In the genomic region with DNA sequence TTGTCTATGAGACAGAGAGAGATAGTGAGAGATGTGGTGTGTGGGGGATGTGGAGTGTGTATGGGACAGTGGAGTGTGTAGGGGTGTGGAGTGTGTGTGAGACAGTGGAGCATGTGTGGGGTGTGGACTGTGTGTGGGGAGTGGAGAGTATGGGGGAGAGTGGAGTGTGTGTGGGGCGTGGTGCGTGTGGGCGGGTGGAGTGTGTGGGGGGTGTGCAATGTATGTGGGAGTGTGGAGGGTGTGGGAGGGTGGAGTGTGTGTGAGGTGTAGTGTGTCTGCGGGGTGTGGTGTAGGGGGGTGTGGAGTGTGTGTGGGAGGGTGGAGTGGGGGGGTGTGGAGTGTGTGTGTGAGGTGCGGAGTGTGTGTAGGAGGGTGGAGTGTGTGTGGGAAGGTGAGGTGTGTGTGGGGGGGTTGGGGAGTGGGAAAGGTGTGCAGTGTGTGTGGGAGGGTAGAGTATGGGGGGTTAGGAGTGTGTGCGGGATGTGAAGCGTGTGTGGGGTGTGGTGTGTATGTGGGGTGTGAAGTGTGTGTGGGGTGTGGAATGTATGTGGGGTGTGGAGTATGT, we compare ENCODE assay signal across 17 cellular contexts.
A peak's percentile ranks its signal among the peaks of the same experiment; 100 is the strongest.
DNase-seq lines count a peak whose midpoint lies in the region; ATAC-seq and TF ChIP-seq lines count a peak whose summit lies in the region.
"Had no signal": no experiment of that assay in that cellular context is flagged by ENCODE, and none has a peak within 500 bp of the region (broad histone marks: within the 10 kb centered on the region; RNA-seq: fewer than 3 reads in every experiment).

No MANE protein-coding gene starts in this region.

- no peaks in the 10 kb centered on the region for H3K27me3 ChIP-seq in endodermal cell (ENCODE audit: control insufficient read depth, insufficient read depth, low read length, poor library complexity, severe bottlenecking)
- H3K27me3 ChIP-seq: BE2C had no signal

- CTCF ChIA-PET in HEK293 (lab: Yijun Ruan, JAX): no interaction called here

- H3K27ac ChIP-seq in HEK293 (ENCODE audit: extremely low read depth, low read depth, low read length) (no peak overlapping the region), endodermal cell (ENCODE audit: low read depth, low read length) (no peak overlapping the region)
- H3K27ac ChIP-seq: HL-60 had no signal

- WGBS in endodermal cell (ENCODE audit: insufficient coverage in 1 of 2, insufficient read length in 1 of 2), 2 experiments: 100% methylated on average over 5 to 7 of the region's 7 CpGs

- peaks cover 17% of the 10 kb centered on the region for H3K9me3 Mint-ChIP-seq in activated T-helper 2 cell treated with anti-CD3 and anti-CD28 coated beads, Interferon-gamma antibody, Interleukin-2, Interleukin-4, amounts not matched to agents 10 μg/mL and 5 μg/mL and 100 μg/mL, durations not matched to agents 14 hours and 24 hours and 36 hours
- peaks cover 26% of the 10 kb centered on the region for H3K9me3 Mint-ChIP-seq in stimulated activated memory B cell treated with anti-CD40 and anti-IgM and Interleukin-4, amounts not matched to agents 10 μg/mL and 1 μg/mL and 100 μg/mL, for 72 hours
- H3K9me3 Mint-ChIP-seq in endodermal cell: no peaks in the 10 kb centered on the region
- peaks cover 6% of the 10 kb centered on the region for H3K9me3 Mint-ChIP-seq in glutamatergic neuron (ENCODE audit: unreplicated experiment)

- no peak overlapping the region for H3K9ac ChIP-seq in endodermal cell (ENCODE audit: extremely low read depth, low read length, poor library complexity, severe bottlenecking)

- DNase-seq in activated T-helper 2 cell treated with anti-CD3 and anti-CD28 coated beads, Interferon-gamma antibody, Interleukin-2, Interleukin-4, amounts not matched to agents 10 μg/mL and 5 μg/mL and 100 μg/mL, durations not matched to agents 14 hours and 24 hours and 36 hours (ENCODE audit: low spot score): no peak
- DNase-seq in mucosa of descending colon (no peak), endodermal cell (no peak), glutamatergic neuron (no peak)
- DNase-seq: ACHN; BE2C; C1 segment of cervical spinal cord; CD4-positive, CD25-positive, alpha-beta regulatory T cell; CD8-positive, alpha-beta memory T cell; COR-L47; H7 had no signal

- H3K4me3 ChIP-seq in HEK293 (ENCODE audit: low read depth, low read length): no peak overlapping the region
- no peak overlapping the region for H3K4me3 ChIP-seq in mucosa of descending colon
- no peak overlapping the region for H3K4me3 ChIP-seq in endodermal cell (ENCODE audit: low read length)
- H3K4me3 ChIP-seq: GM23338, K562 had no signal

- intact Hi-C loops in activated T-helper 2 cell treated with anti-CD3 and anti-CD28 coated beads, Interferon-gamma antibody, Interleukin-2, Interleukin-4, amounts not matched to agents 10 μg/mL and 5 μg/mL and 100 μg/mL, durations not matched to agents 14 hours and 24 hours and 36 hours (cut with micrococcal nuclease): no loop called here
- intact Hi-C loops in mucosa of descending colon (cut with DNase I, micrococcal nuclease): no loop called here

- no peaks in the 10 kb centered on the region for H3K4me1 Mint-ChIP-seq in activated T-helper 2 cell treated with anti-CD3 and anti-CD28 coated beads, Interferon-gamma antibody, Interleukin-2, Interleukin-4, amounts not matched to agents 10 μg/mL and 5 μg/mL and 100 μg/mL, durations not matched to agents 14 hours and 24 hours and 36 hours (ENCODE audit: low read depth)
- peaks cover 6% of the 10 kb centered on the region for H3K4me1 Mint-ChIP-seq in stimulated activated memory B cell treated with anti-CD40 and anti-IgM and Interleukin-4, amounts not matched to agents 10 μg/mL and 1 μg/mL and 100 μg/mL, for 72 hours
- H3K4me1 Mint-ChIP-seq in endodermal cell (no peaks in the 10 kb centered on the region), glutamatergic neuron (ENCODE audit: low read depth, unreplicated experiment) (peaks cover 5% of the 10 kb centered on the region)
- H3K4me1 Mint-ChIP-seq: CD4-positive, CD25-positive, alpha-beta regulatory T cell; CD8-positive, alpha-beta memory T cell had no signal

- H3K4me1 ChIP-seq in HEK293 (ENCODE audit: control insufficient read depth, insufficient read depth, low read length) (no peaks in the 10 kb centered on the region), mucosa of descending colon (ENCODE audit: low read depth) (no peaks in the 10 kb centered on the region), endodermal cell (ENCODE audit: control insufficient read depth, insufficient read depth, low read length) (no peaks in the 10 kb centered on the region)

- H3K36me3 ChIP-seq in HEK293 (ENCODE audit: control insufficient read depth in 2 of 2, insufficient read depth in 1 of 2, low read length in 2 of 2) (no peaks in the 10 kb centered on the region), mucosa of descending colon (ENCODE audit: low read depth) (no peaks in the 10 kb centered on the region), endodermal cell (ENCODE audit: control insufficient read depth, insufficient read depth, low read length) (no peaks in the 10 kb centered on the region)
- H3K36me3 ChIP-seq: BE2C had no signal

- no peaks in the 10 kb centered on the region for H3K9me3 ChIP-seq in HEK293 (ENCODE audit: control insufficient read depth, insufficient read depth, low read depth, low read length)
- H3K9me3 ChIP-seq in mucosa of descending colon: no peaks in the 10 kb centered on the region
- H3K9me3 ChIP-seq in endodermal cell (ENCODE audit: control insufficient read depth, low read length): no peaks in the 10 kb centered on the region

- POLR2A ChIA-PET in HEK293 (lab: Yijun Ruan, JAX): no interaction called here

- no peaks in the 10 kb centered on the region for H3K36me3 Mint-ChIP-seq in activated T-helper 2 cell treated with anti-CD3 and anti-CD28 coated beads, Interferon-gamma antibody, Interleukin-2, Interleukin-4, amounts not matched to agents 10 μg/mL and 5 μg/mL and 100 μg/mL, durations not matched to agents 14 hours and 24 hours and 36 hours (ENCODE audit: low read depth)
- no peaks in the 10 kb centered on the region for H3K36me3 Mint-ChIP-seq in stimulated activated memory B cell treated with anti-CD40 and anti-IgM and Interleukin-4, amounts not matched to agents 10 μg/mL and 1 μg/mL and 100 μg/mL, for 72 hours
- H3K36me3 Mint-ChIP-seq in endodermal cell (ENCODE audit: low read depth) (no peaks in the 10 kb centered on the region), glutamatergic neuron (ENCODE audit: unreplicated experiment) (no peaks in the 10 kb centered on the region)
- H3K36me3 Mint-ChIP-seq: CD4-positive, CD25-positive, alpha-beta regulatory T cell had no signal

- H3K27me3 Mint-ChIP-seq in activated T-helper 2 cell treated with anti-CD3 and anti-CD28 coated beads, Interferon-gamma antibody, Interleukin-2, Interleukin-4, amounts not matched to agents 10 μg/mL and 5 μg/mL and 100 μg/mL, durations not matched to agents 14 hours and 24 hours and 36 hours (ENCODE audit: low read depth): no peaks in the 10 kb centered on the region
- H3K27me3 Mint-ChIP-seq in stimulated activated memory B cell treated with anti-CD40 and anti-IgM and Interleukin-4, amounts not matched to agents 10 μg/mL and 1 μg/mL and 100 μg/mL, for 72 hours: peaks cover 20% of the 10 kb centered on the region
- H3K27me3 Mint-ChIP-seq in endodermal cell (ENCODE audit: insufficient read depth): no peaks in the 10 kb centered on the region
- peaks cover 6% of the 10 kb centered on the region for H3K27me3 Mint-ChIP-seq in glutamatergic neuron (ENCODE audit: unreplicated experiment)
- H3K27me3 Mint-ChIP-seq: CD8-positive, alpha-beta memory T cell had no signal

- no peak for TF ChIP-seq CTCF in HEK293 (tag by site-specific recombination; IDR thresholded peaks at IDR 0.05)
- TF ChIP-seq CTCF in mucosa of descending colon (IDR thresholded peaks at IDR 0.05): no peak
- no peak for TF ChIP-seq CTCF in endodermal cell (conservative IDR thresholded peaks at IDR 0.05)
- no peak for TF ChIP-seq CTCF in glutamatergic neuron (IDR thresholded peaks at IDR 0.05; ENCODE audit: partially characterized antibody, unreplicated experiment)

- H3K27ac Mint-ChIP-seq in activated T-helper 2 cell treated with anti-CD3 and anti-CD28 coated beads, Interferon-gamma antibody, Interleukin-2, Interleukin-4, amounts not matched to agents 10 μg/mL and 5 μg/mL and 100 μg/mL, durations not matched to agents 14 hours and 24 hours and 36 hours: peak overlapping the region; percentile 23
- H3K27ac Mint-ChIP-seq in stimulated activated memory B cell treated with anti-CD40 and anti-IgM and Interleukin-4, amounts not matched to agents 10 μg/mL and 1 μg/mL and 100 μg/mL, for 72 hours: peak overlapping the region; percentile 0
- H3K27ac Mint-ChIP-seq in endodermal cell (no peak overlapping the region), glutamatergic neuron (ENCODE audit: unreplicated experiment) (no peak overlapping the region)
- H3K27ac Mint-ChIP-seq: CD4-positive, CD25-positive, alpha-beta regulatory T cell; GM23338 had no signal

- no peak overlapping the region for H3K4me3 Mint-ChIP-seq in activated T-helper 2 cell treated with anti-CD3 and anti-CD28 coated beads, Interferon-gamma antibody, Interleukin-2, Interleukin-4, amounts not matched to agents 10 μg/mL and 5 μg/mL and 100 μg/mL, durations not matched to agents 14 hours and 24 hours and 36 hours (ENCODE audit: low read depth)
- H3K4me3 Mint-ChIP-seq in stimulated activated memory B cell treated with anti-CD40 and anti-IgM and Interleukin-4, amounts not matched to agents 10 μg/mL and 1 μg/mL and 100 μg/mL, for 72 hours: no peak overlapping the region
- H3K4me3 Mint-ChIP-seq in endodermal cell: no peak overlapping the region
- no peak overlapping the region for H3K4me3 Mint-ChIP-seq in glutamatergic neuron (ENCODE audit: unreplicated experiment)
- H3K4me3 Mint-ChIP-seq: CD4-positive, CD25-positive, alpha-beta regulatory T cell; CD8-positive, alpha-beta memory T cell; GM23338 had no signal

- ATAC-seq in mucosa of descending colon: peak; percentile 28
- no peak for ATAC-seq in stimulated activated memory B cell treated with anti-CD40 and anti-IgM and Interleukin-4, amounts not matched to agents 10 μg/mL and 1 μg/mL and 100 μg/mL, for 72 hours
- ATAC-seq in SK-N-SH treated with all-trans-retinoic acid at 6 μM for 48 hours: no peak
- ATAC-seq: GM23338, K562 had no signal

TF ChIP-seq in HEK293, 187 proteins besides CTCF, POLR2A, EP300 and RAD21 (continues in another document):
- TF ChIP-seq ZNF830 (tag by site-specific recombination; IDR thresholded peaks at IDR 0.05; ENCODE audit: low read depth) (no peak), ZNF292 (tag by site-specific recombination; IDR thresholded peaks at IDR 0.05; ENCODE audit: borderline replicate concordance, low read depth) (no peak), EGR2 (tag by site-specific recombination; IDR thresholded peaks at IDR 0.05; ENCODE audit: low read depth) (peak; percentile 81), ZBTB21 (tag by site-specific recombination; IDR thresholded peaks at IDR 0.05) (no peak)

TF ChIP-seq in SK-N-SH treated with all-trans-retinoic acid at 6 μM for 48 hours, 23 proteins besides CTCF, POLR2A, EP300 and RAD21 (continues in another document):
- no peak for TF ChIP-seq PPARA (CRISPR knock-in tag; IDR thresholded peaks at IDR 0.05; ENCODE audit: borderline replicate concordance)
- TF ChIP-seq SNAI2 (CRISPR knock-in tag; IDR thresholded peaks at IDR 0.05): no peak
- TF ChIP-seq BACH2 (CRISPR knock-in tag; IDR thresholded peaks at IDR 0.05; ENCODE audit: borderline replicate concordance): no peak
- TF ChIP-seq RARB (CRISPR knock-in tag; IDR thresholded peaks at IDR 0.05): no peak

Comparison
In these comparisons a context has a peak if more than half of its experiments do, and no peak if none do; other contexts are left out.
1. H3K27ac Mint-ChIP-seq: peak in activated T-helper 2 cell treated with anti-CD3 and anti-CD28 coated beads, Interferon-gamma antibody, Interleukin-2, Interleukin-4, amounts not matched to agents 10 μg/mL and 5 μg/mL and 100 μg/mL, durations not matched to agents 14 hours and 24 hours and 36 hours (single experiment) and stimulated activated memory B cell treated with anti-CD40 and anti-IgM and Interleukin-4, amounts not matched to agents 10 μg/mL and 1 μg/mL and 100 μg/mL, for 72 hours (single experiment); none in endodermal cell (single experiment) and glutamatergic neuron (single experiment).